Comparison of ENCODE assay signal across 2 cellular contexts in genomic region chr17:78348055-78348745, GRCh38.
TF ChIP-seq lines count a peak whose summit lies in the region.

No MANE protein-coding gene starts in this region.

TF ChIP-seq in GM12891, 5 proteins besides CTCF, POLR2A, EP300 and RAD21:
- TF ChIP-seq POU2F2 (IDR thresholded peaks at IDR 0.05; ENCODE audit: low read depth, low read length), result no peak
- TF ChIP-seq TAF1 (IDR thresholded peaks at IDR 0.05; ENCODE audit: low read depth, low read length), result no peak
- TF ChIP-seq POLR2AphosphoS5 (IDR thresholded peaks at IDR 0.05; ENCODE audit: low read depth, low read length), result no peak
- no peak for TF ChIP-seq PAX5 (IDR thresholded peaks at IDR 0.05; ENCODE audit: insufficient read depth, low read length, severe bottlenecking)
- TF ChIP-seq SPI1 (IDR thresholded peaks at IDR 0.05; ENCODE audit: low read depth, low read length), result no peak

TF ChIP-seq in GM12878, 131 proteins besides CTCF, POLR2A, EP300 and RAD21:
- TF ChIP-seq JUNB (IDR thresholded peaks at IDR 0.05) (0 out of 2 replicates have a peak, but pooled peaks have one; percentile 10), MEF2A (IDR thresholded peaks at IDR 0.05; ENCODE audit: insufficient read depth, low read depth, low read length) (0 out of 2 replicates have a peak, but pooled peaks have one; percentile 21), EED (IDR thresholded peaks at IDR 0.05; ENCODE audit: low read depth) (no peak), IKZF1 (conservative IDR thresholded peaks at IDR 0.05) (no peak), ATF7 (IDR thresholded peaks at IDR 0.05; ENCODE audit: low read depth) (peak; percentile 41; the same call in 1 of the 2 replicates), MYC (IDR thresholded peaks at IDR 0.05; ENCODE audit: insufficient read depth, insufficient read length, insufficient replicate concordance, low read length, severe bottlenecking) (no peak), CREM (IDR thresholded peaks at IDR 0.05; ENCODE audit: low read depth) (no peak), RUNX3 (IDR thresholded peaks at IDR 0.05; ENCODE audit: low read length) (0 out of 2 replicates have a peak, but pooled peaks have one; percentile 27), BCL3 (IDR thresholded peaks at IDR 0.05; ENCODE audit: borderline replicate concordance, insufficient read depth, low read depth, low read length, poor library complexity, severe bottlenecking) (no peak), MTA3 (IDR thresholded peaks at IDR 0.05; ENCODE audit: borderline replicate concordance, low read length) (no peak)
